8 cellular contexts compared by ENCODE assay signal in the genomic region with DNA sequence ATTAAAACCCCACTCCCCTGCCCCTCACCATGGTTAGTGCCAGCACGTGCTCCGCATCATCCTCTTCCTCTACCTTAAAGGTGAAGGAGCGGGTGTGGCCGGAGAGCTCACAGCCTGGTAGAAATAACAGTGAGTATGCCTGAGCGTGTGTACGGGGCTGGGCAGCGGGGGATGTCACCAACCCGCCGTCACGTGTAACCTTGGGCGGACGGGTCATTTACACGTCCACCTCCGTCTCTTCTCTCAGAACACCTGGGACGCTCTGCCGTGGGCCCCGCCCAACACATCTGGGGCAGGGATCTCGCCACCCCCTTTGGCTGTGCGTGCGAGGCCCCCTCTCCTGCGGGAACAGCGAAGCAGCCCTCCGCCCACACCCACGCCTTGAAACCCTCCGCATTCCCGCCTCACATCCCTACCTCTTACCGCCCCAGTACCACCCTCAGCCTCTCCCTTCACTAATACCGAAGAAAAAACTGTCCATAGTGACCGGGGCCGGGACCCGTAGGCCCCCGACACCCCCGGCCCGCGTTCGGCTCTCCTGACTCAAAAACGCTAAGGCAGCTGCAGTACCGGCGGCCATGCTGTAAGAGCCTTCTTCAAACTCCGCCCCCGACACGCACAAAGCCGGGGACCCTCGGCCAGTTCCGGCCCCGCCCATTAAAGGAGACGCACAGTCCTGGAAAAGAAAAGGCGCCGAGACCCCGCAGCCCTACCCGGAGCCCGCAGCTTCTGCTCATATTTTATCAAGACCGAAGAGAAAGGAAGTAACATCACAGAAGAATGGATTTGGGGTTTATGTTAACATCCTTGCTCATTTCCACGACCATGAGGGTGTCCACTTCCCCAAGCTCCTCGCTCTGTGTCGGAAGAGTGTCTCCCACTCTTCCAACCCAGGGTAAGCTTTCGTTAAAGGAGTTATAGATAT. TPM values are rescaled to one million over a fixed set of nuclear protein-coding genes. Genes with fewer than 3 reads are reported as not detected.
DNase-seq lines count a peak whose midpoint lies in the region; ATAC-seq and TF ChIP-seq lines count a peak whose summit lies in the region.

A gene with protein sequence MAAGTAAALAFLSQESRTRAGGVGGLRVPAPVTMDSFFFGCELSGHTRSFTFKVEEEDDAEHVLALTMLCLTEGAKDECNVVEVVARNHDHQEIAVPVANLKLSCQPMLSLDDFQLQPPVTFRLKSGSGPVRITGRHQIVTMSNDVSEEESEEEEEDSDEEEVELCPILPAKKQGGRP (minus strand): TSS at position 636 of the 925 bp plus-strand sequence. CDS start 56 bp downstream, at position 580.

- H3K4me3 ChIP-seq in NT2/D1 (ENCODE audit: insufficient read length, low read depth) = peak within 1 kb of the TSS; percentile 87
- H3K4me3 ChIP-seq in endocrine pancreas (ENCODE audit: control insufficient read depth, insufficient read depth, low read length) = peak within 1 kb of the TSS; percentile 67

- H3K36me3 ChIP-seq in NT2/D1 (ENCODE audit: insufficient read depth, insufficient read length, low read length) = peaks cover 47% of the 10 kb centered on the region
- no peaks in the 10 kb centered on the region for H3K36me3 ChIP-seq in endocrine pancreas (ENCODE audit: control insufficient read depth, insufficient read depth, low read length)

- H3K9ac ChIP-seq in NT2/D1 (ENCODE audit: insufficient read length, low read depth) = peak within 1 kb of the TSS; percentile 92
- H3K9ac ChIP-seq in endocrine pancreas (ENCODE audit: control insufficient read depth, insufficient read depth, low read length) = peak within 1 kb of the TSS; percentile 82

- peak; percentile 24 for DNase-seq in AG09319 (ENCODE audit: extremely low read depth, low read depth)
- DNase-seq in NT2/D1 (ENCODE audit: low read depth, low spot score) = peak; percentile 61
- DNase-seq in activated CD8-positive, alpha-beta memory T cell treated with anti-CD3 and anti-CD28 coated beads for 4 hours (ENCODE audit: low read depth in 2 of 2) = peak; percentile 67 to 77
- peak; percentile 91 for DNase-seq in mesenteric fat pad (ENCODE audit: low spot score)
- DNase-seq in stimulated activated CD8-positive, alpha-beta memory T cell treated with anti-CD3 and anti-CD28 coated beads, Interleukin-12 subunit alpha, Interleukin-12 subunit beta, amount 100 ng/mL, for 4 hours (ENCODE audit: low read depth) = peak; percentile 69

- in situ Hi-C loops in GM18951 (cut with MboI; ENCODE audit: low sequenced_read_pairs, unreplicated experiment) = no loop called here

- TF ChIP-seq POLR2A in GM18951 (IDR thresholded peaks at IDR 0.05; ENCODE audit: extremely low read depth, insufficient read depth, insufficient read length) = peak; percentile 76

- H3K9me3 ChIP-seq in NT2/D1 (ENCODE audit: insufficient read depth, low read length) = peaks cover 8% of the 10 kb centered on the region; the same call in 1 of the 2 replicates
- H3K9me3 ChIP-seq in endocrine pancreas (ENCODE audit: control insufficient read depth, low read length) = no peaks in the 10 kb centered on the region

- H3K4me1 ChIP-seq in NT2/D1 (ENCODE audit: insufficient read depth, insufficient read length) (peaks cover 20% of the 10 kb centered on the region), endocrine pancreas (ENCODE audit: control insufficient read depth, insufficient read depth, low read length) (no peaks in the 10 kb centered on the region)

- TF ChIP-seq CTCF in AG09319 (IDR thresholded peaks at IDR 0.05; ENCODE audit: low read depth, low read length) = no peak

- ATAC-seq in HG03520 (IDR thresholded peaks at IDR 0.05; ENCODE audit: unreplicated experiment) = peak; percentile 65

- peaks cover 5% of the 10 kb centered on the region for H3K27me3 ChIP-seq in NT2/D1 (ENCODE audit: insufficient read depth, insufficient read length)
- no peaks in the 10 kb centered on the region for H3K27me3 ChIP-seq in endocrine pancreas (ENCODE audit: control insufficient read depth, insufficient read depth, low read length)

RNA-seq across cellular contexts. Expression of the gene that starts here (rescaled TPM):
- total RNA-seq in mesenteric fat pad = 18.8 TPM

Comparison
In these comparisons a context has a peak if more than half of its experiments do, and no peak if none do; other contexts are left out.
1. Peak in every context shown above with its lines: DNase-seq, ATAC-seq and H3K4me3 ChIP-seq.
2. DNase-seq: peak in every context shown above with its lines; median percentile 91 in mesenteric fat pad; 72 in activated CD8-positive, alpha-beta memory T cell treated with anti-CD3 and anti-CD28 coated beads for 4 hours; 69 in stimulated activated CD8-positive, alpha-beta memory T cell treated with anti-CD3 and anti-CD28 coated beads, Interleukin-12 subunit alpha, Interleukin-12 subunit beta, amount 100 ng/mL, for 4 hours; 61 in NT2/D1; 24 in AG09319.